ENCODE assay signal across 33 cellular contexts in genomic region chr15:69551391-69552056, GRCh38.
"Had no signal": no experiment of that assay in that cellular context is flagged by ENCODE, and none has a peak within 500 bp of the region (broad histone marks: within the 10 kb centered on the region; RNA-seq: fewer than 3 reads in every experiment).

No MANE protein-coding gene starts in this region.

- H3K4me3 Mint-ChIP-seq: activated naive CD8-positive, alpha-beta T cell; mesothelial cell of epicardium; naive B cell had no signal

- H3K27ac Mint-ChIP-seq: activated naive CD8-positive, alpha-beta T cell; mesothelial cell of epicardium; naive B cell; progenitor cell of endocrine pancreas had no signal

- DNase-seq: activated CD4-positive, alpha-beta T cell treated with anti-CD3 and anti-CD28 coated beads for 48 hours; activated CD4-positive, alpha-beta T cell treated with anti-CD3 and anti-CD28 coated beads, Interleukin-2, amount 50 U/mL, for 48 hours; activated CD8-positive, alpha-beta memory T cell treated with anti-CD3 and anti-CD28 coated beads for 24 hours; activated effector memory CD4-positive, alpha-beta T cell treated with Interleukin-2 at 50 U/mL for 16 hours; activated naive CD4-positive, alpha-beta T cell treated with Interleukin-2 at 50 U/mL for 16 hours; anterior cingulate cortex; dermis blood vessel endothelial cell; effector CD4-positive, alpha-beta T cell; gastrocnemius medialis; glutamatergic neuron; islet precursor cell; left cardiac atrium; left ventricle myocardium superior; mammary epithelial cell; naive B cell; ovary; retina; stimulated activated CD4-positive, alpha-beta T cell treated with anti-CD3 and anti-CD28 coated beads, Interleukin-12 subunit alpha, Interleukin-12 subunit beta, amount 100 ng/mL, for 4 hours; stimulated activated CD4-positive, alpha-beta T cell treated with anti-CD3 and anti-CD28 coated beads, Interleukin-4, amount 100 ng/mL, for 1 hour; stimulated activated naive CD8-positive, alpha-beta T cell treated with anti-CD3 and anti-CD28 coated beads, Interleukin-15, Interleukin-2, amounts not matched to agents 100 U/mL and 50 U/mL, for 24 hours; testis; transverse colon; WERI-Rb-1 had no signal

- FAIRE-seq: colon, endometrium, TTC549 had no signal

- H3K9me3 ChIP-seq: testis had no signal

- H3K4me1 ChIP-seq: testis, vagina had no signal

- H3K4me3 ChIP-seq: gastrocnemius medialis, ovary, skin epidermis, testis, transverse colon, vagina had no signal

- H3K27ac ChIP-seq: gastrocnemius medialis, ovary, skin epidermis, testis, transverse colon, vagina, WERI-Rb-1 had no signal

- H3K4me1 Mint-ChIP-seq: mesothelial cell of epicardium, naive B cell had no signal

- H3K36me3 ChIP-seq: gastrocnemius medialis, ovary, transverse colon, vagina, WERI-Rb-1 had no signal

- H3K36me3 Mint-ChIP-seq: mesothelial cell of epicardium had no signal

- ATAC-seq: activated CD4-positive, CD25-positive, alpha-beta regulatory T cell treated with anti-CD3 and anti-CD28 coated beads, Interleukin-2, amount 50 U/mL, for 24 hours; gastrocnemius medialis; left cardiac atrium; left ventricle myocardium superior; sciatic nerve; stimulated activated naive CD8-positive, alpha-beta T cell treated with anti-CD3 and anti-CD28 coated beads, Interleukin-15, Interleukin-2, amounts not matched to agents 100 U/mL and 50 U/mL, for 24 hours had no signal

- H3K27me3 ChIP-seq: gastrocnemius medialis, ovary, testis, transverse colon, vagina had no signal
